Comparison of ENCODE assay signal across 1 cellular context in genomic region chr3:123105201-123106189, GRCh38.
TF ChIP-seq lines count a peak whose summit lies in the region.

No MANE protein-coding gene starts in this region.

TF ChIP-seq in GM12878, 131 proteins besides CTCF, POLR2A, EP300 and RAD21 (continued from another document and continues in another):
- TF ChIP-seq ZNF592 (IDR thresholded peaks at IDR 0.05) (no peak), MYB (IDR thresholded peaks at IDR 0.05; ENCODE audit: borderline replicate concordance, low read depth, low read length) (no peak), NR2F1 (conservative IDR thresholded peaks at IDR 0.05) (no peak), PBX3 (IDR thresholded peaks at IDR 0.05; ENCODE audit: insufficient replicate concordance, low read depth, low read length) (no peak), BACH1 (IDR thresholded peaks at IDR 0.05; ENCODE audit: borderline replicate concordance) (no peak), GABPA (IDR thresholded peaks at IDR 0.05; ENCODE audit: low read depth) (no peak; the same call in 1 of the 2 replicates), PAX8 (IDR thresholded peaks at IDR 0.05) (0 out of 2 replicates have a peak, but pooled peaks have one; percentile 39), ZBTB11 (CRISPR knock-in tag; IDR thresholded peaks at IDR 0.05) (no peak), SMAD1 (IDR thresholded peaks at IDR 0.05; ENCODE audit: low read depth, partially characterized antibody) (no peak), MEF2B (IDR thresholded peaks at IDR 0.05; ENCODE audit: partially characterized antibody, poor library complexity, severe bottlenecking) (no peak), HDGF (IDR thresholded peaks at IDR 0.05) (no peak), ZNF207 (IDR thresholded peaks at IDR 0.05; ENCODE audit: borderline replicate concordance) (no peak), HDAC6 (IDR thresholded peaks at IDR 0.05; ENCODE audit: unreplicated experiment) (no peak), BRCA1 (IDR thresholded peaks at IDR 0.05; ENCODE audit: low read depth, low read length) (no peak), SKIL (IDR thresholded peaks at IDR 0.05; ENCODE audit: low read depth, poor library complexity, severe bottlenecking) (peak; percentile 37), POLR2AphosphoS2 (IDR thresholded peaks at IDR 0.05; ENCODE audit: low read depth, low read length) (no peak), HCFC1 (IDR thresholded peaks at IDR 0.05; ENCODE audit: low read length) (no peak), SUZ12 (IDR thresholded peaks at IDR 0.05; ENCODE audit: unreplicated experiment) (no peak), MTA2 (IDR thresholded peaks at IDR 0.05; ENCODE audit: low read depth) (no peak), MTA3 (IDR thresholded peaks at IDR 0.05; ENCODE audit: borderline replicate concordance, low read length) (no peak), TARDBP (IDR thresholded peaks at IDR 0.05; ENCODE audit: borderline replicate concordance) (no peak), SUPT20H (IDR thresholded peaks at IDR 0.05; ENCODE audit: borderline replicate concordance, control insufficient read depth, low read depth, low read length) (no peak), NFIC (IDR thresholded peaks at IDR 0.05; ENCODE audit: low read depth, low read length) (no peak), CUX1 (IDR thresholded peaks at IDR 0.05; ENCODE audit: insufficient replicate concordance, low read depth, low read length) (no peak), ATF7 (IDR thresholded peaks at IDR 0.05; ENCODE audit: low read depth) (no peak), PML (IDR thresholded peaks at IDR 0.05; ENCODE audit: low read length) (no peak), ZZZ3 (IDR thresholded peaks at IDR 0.05; ENCODE audit: control insufficient read depth, insufficient read length, low read depth) (no peak), FOS (IDR thresholded peaks at IDR 0.05; ENCODE audit: borderline replicate concordance, extremely low read depth, insufficient read length) (no peak), STAT1 (conservative IDR thresholded peaks at IDR 0.05) (no peak), CBX5 (IDR thresholded peaks at IDR 0.05; ENCODE audit: low read depth) (no peak), PAX5 (IDR thresholded peaks at IDR 0.05; ENCODE audit: borderline replicate concordance, low read depth, low read length) (peak; percentile 100), GATAD2B (conservative IDR thresholded peaks at IDR 0.05; ENCODE audit: low read depth) (no peak), JUNB (IDR thresholded peaks at IDR 0.05) (peak; percentile 71), MEF2A (IDR thresholded peaks at IDR 0.05; ENCODE audit: insufficient read depth, low read depth, low read length) (no peak), TAF1 (IDR thresholded peaks at IDR 0.05; ENCODE audit: borderline replicate concordance, low read depth, low read length) (no peak), ESRRA (IDR thresholded peaks at IDR 0.05; ENCODE audit: low read length) (no peak), BMI1 (IDR thresholded peaks at IDR 0.05; ENCODE audit: borderline replicate concordance) (no peak), CHD1 (IDR thresholded peaks at IDR 0.05; ENCODE audit: low read depth, low read length) (no peak), SREBF1 (IDR thresholded peaks at IDR 0.05; ENCODE audit: low read length) (no peak), CEBPB (IDR thresholded peaks at IDR 0.05; ENCODE audit: borderline replicate concordance in 1 of 2, low read depth in 2 of 2, low read length in 2 of 2) (no peak), ZNF687 (IDR thresholded peaks at IDR 0.05) (no peak), CHD4 (IDR thresholded peaks at IDR 0.05) (no peak), NR2C1 (IDR thresholded peaks at IDR 0.05) (no peak), POLR2AphosphoS5 (IDR thresholded peaks at IDR 0.05; ENCODE audit: low read length) (no peak), ZNF217 (IDR thresholded peaks at IDR 0.05) (no peak), IRF3 (IDR thresholded peaks at IDR 0.05) (no peak)
